ENCODE assay signal across 34 cellular contexts in genomic region chr9:122538757-122539156, GRCh38. TPM values are rescaled to one million over a fixed set of nuclear protein-coding genes. Genes with fewer than 3 reads are reported as not detected.
"Had no signal": no experiment of that assay in that cellular context is flagged by ENCODE, and none has a peak within 500 bp of the region (broad histone marks: within the 10 kb centered on the region; RNA-seq: fewer than 3 reads in every experiment).

No MANE protein-coding gene starts in this region.

- H3K27me3 ChIP-seq: ascending aorta, cardiac muscle cell had no signal

- H3K4me3 ChIP-seq: ascending aorta, cardiac muscle cell had no signal

- ATAC-seq: activated CD8-positive, alpha-beta T cell treated with anti-CD3 and anti-CD28 coated beads for 36 hours; activated naive CD8-positive, alpha-beta T cell treated with anti-CD3 and anti-CD28 coated beads, Interleukin-2, amount 50 U/mL, for 24 hours had no signal

- H3K36me3 ChIP-seq: ascending aorta, cardiac muscle cell had no signal

- FAIRE-seq: bronchial epithelial cell, TTC549 had no signal

- DNase-seq: activated B cell treated with CpG ODN at 0.5 μM for 24 hours; activated CD4-positive, alpha-beta memory T cell treated with anti-CD3 and anti-CD28 coated beads for 36 hours; activated CD4-positive, alpha-beta T cell treated with anti-CD3 and anti-CD28 coated beads for 4 hours; activated CD4-positive, alpha-beta T cell treated with anti-CD3 and anti-CD28 coated beads, Interleukin-2, amount 10 ng/mL, durations not matched to agents 24 days and 14 days; activated CD4-positive, alpha-beta T cell treated with anti-CD3 and anti-CD28 coated beads, Interleukin-2, amount 50 U/mL, for 1 hour; activated CD4-positive, alpha-beta T cell treated with anti-CD3 and anti-CD28 coated beads, Interleukin-2, amount 50 U/mL, for 4 hours; activated CD4-positive, CD25-positive, alpha-beta regulatory T cell treated with anti-CD3 and anti-CD28 coated beads, Interleukin-2, amount 50 U/mL, for 72 hours; activated CD8-positive, alpha-beta memory T cell treated with anti-CD3 and anti-CD28 coated beads, Interleukin-2, amount 50 U/mL, for 4 hours; activated CD8-positive, alpha-beta T cell treated with anti-CD3 and anti-CD28 coated beads for 36 hours; activated effector memory CD4-positive, alpha-beta T cell treated with Interleukin-2 at 50 U/mL for 16 hours; activated gamma-delta T cell; activated naive CD4-positive, alpha-beta T cell treated with anti-CD3 and anti-CD28 coated beads, Interleukin-2, amount 10 ng/mL, durations not matched to agents 7 days and 5 days; activated naive CD4-positive, alpha-beta T cell treated with Interleukin-2 at 50 U/mL for 16 hours; activated naive CD8-positive, alpha-beta T cell treated with anti-CD3 and anti-CD28 coated beads, Interleukin-2, amount 10 ng/mL, durations not matched to agents 7 days and 5 days; activated naive CD8-positive, alpha-beta T cell treated with anti-CD3 and anti-CD28 coated beads, Interleukin-2, amount 50 U/mL, for 24 hours; activated T-cell treated with anti-CD3 and anti-CD28 coated beads for 4 hours; activated T-cell treated with anti-CD3 and anti-CD28 coated beads, Interleukin-2, amount 50 U/mL, for 24 hours; activated T-cell treated with anti-CD3 and anti-CD28 coated beads, Interleukin-2, amount 50 U/mL, for 48 hours; amygdala; anterior cingulate cortex; caudate nucleus; cerebellar nuclear complex; T-helper 1 cell; T-helper 2 cell; T-helper 9 cell had no signal

- H3K27ac ChIP-seq: ascending aorta, cardiac muscle cell, VCaP had no signal

- H3K4me1 ChIP-seq: ascending aorta had no signal

RNA-seq across cellular contexts. Expression of gene OR1N1, which starts 11.7 kb away (rescaled TPM):
- total RNA-seq: activated B cell treated with CpG ODN at 0.5 μM for 24 hours; activated CD4-positive, alpha-beta memory T cell treated with anti-CD3 and anti-CD28 coated beads for 36 hours; activated CD4-positive, alpha-beta T cell treated with anti-CD3 and anti-CD28 coated beads, Interleukin-2, amount 10 ng/mL, durations not matched to agents 24 days and 14 days; activated CD8-positive, alpha-beta memory T cell treated with anti-CD3 and anti-CD28 coated beads for 36 hours; activated CD8-positive, alpha-beta T cell treated with anti-CD3 and anti-CD28 coated beads for 36 hours; activated naive CD8-positive, alpha-beta T cell treated with anti-CD3 and anti-CD28 coated beads, Interleukin-2, amount 10 ng/mL, durations not matched to agents 7 days and 5 days; activated T-helper 2 cell treated with anti-CD3 and anti-CD28 coated beads, Interferon-gamma antibody, Interleukin-2, Interleukin-4, amounts not matched to agents 10 μg/mL and 5 μg/mL and 100 μg/mL, durations not matched to agents 14 hours and 24 hours and 36 hours; ascending aorta; bronchial epithelial cell; cardiac muscle cell; chondrocyte had no signal
- polyA plus RNA-seq: adipose tissue, cardiac muscle cell had no signal

RNA-seq across cellular contexts. Expression of gene OR1N2, which starts 14.2 kb away (rescaled TPM):
- total RNA-seq: activated B cell treated with CpG ODN at 0.5 μM for 24 hours; activated CD4-positive, alpha-beta memory T cell treated with anti-CD3 and anti-CD28 coated beads for 36 hours; activated CD4-positive, alpha-beta T cell treated with anti-CD3 and anti-CD28 coated beads, Interleukin-2, amount 10 ng/mL, durations not matched to agents 24 days and 14 days; activated CD8-positive, alpha-beta memory T cell treated with anti-CD3 and anti-CD28 coated beads for 36 hours; activated CD8-positive, alpha-beta T cell treated with anti-CD3 and anti-CD28 coated beads for 36 hours; activated T-helper 2 cell treated with anti-CD3 and anti-CD28 coated beads, Interferon-gamma antibody, Interleukin-2, Interleukin-4, amounts not matched to agents 10 μg/mL and 5 μg/mL and 100 μg/mL, durations not matched to agents 14 hours and 24 hours and 36 hours; ascending aorta; bronchial epithelial cell; cardiac muscle cell; chondrocyte had no signal
- polyA plus RNA-seq: adipose tissue, cardiac muscle cell had no signal

RNA-seq across cellular contexts. Expression of gene OR1J4, which starts 19.8 kb away (rescaled TPM):
- total RNA-seq: activated B cell treated with CpG ODN at 0.5 μM for 24 hours; activated CD4-positive, alpha-beta memory T cell treated with anti-CD3 and anti-CD28 coated beads for 36 hours; activated CD4-positive, alpha-beta T cell treated with anti-CD3 and anti-CD28 coated beads, Interleukin-2, amount 10 ng/mL, durations not matched to agents 24 days and 14 days; activated CD8-positive, alpha-beta memory T cell treated with anti-CD3 and anti-CD28 coated beads for 36 hours; activated CD8-positive, alpha-beta T cell treated with anti-CD3 and anti-CD28 coated beads for 36 hours; activated T-helper 2 cell treated with anti-CD3 and anti-CD28 coated beads, Interferon-gamma antibody, Interleukin-2, Interleukin-4, amounts not matched to agents 10 μg/mL and 5 μg/mL and 100 μg/mL, durations not matched to agents 14 hours and 24 hours and 36 hours; ascending aorta; bronchial epithelial cell; cardiac muscle cell; chondrocyte had no signal
- polyA plus RNA-seq: adipose tissue, cardiac muscle cell had no signal

RNA-seq across cellular contexts. Expression of gene OR1J2, which starts 28.2 kb away (rescaled TPM):
- total RNA-seq: activated B cell treated with CpG ODN at 0.5 μM for 24 hours; activated CD4-positive, alpha-beta memory T cell treated with anti-CD3 and anti-CD28 coated beads for 36 hours; activated CD4-positive, alpha-beta T cell treated with anti-CD3 and anti-CD28 coated beads, Interleukin-2, amount 10 ng/mL, durations not matched to agents 24 days and 14 days; activated CD8-positive, alpha-beta memory T cell treated with anti-CD3 and anti-CD28 coated beads for 36 hours; activated CD8-positive, alpha-beta T cell treated with anti-CD3 and anti-CD28 coated beads for 36 hours; activated naive CD8-positive, alpha-beta T cell treated with anti-CD3 and anti-CD28 coated beads, Interleukin-2, amount 10 ng/mL, durations not matched to agents 7 days and 5 days; activated T-helper 2 cell treated with anti-CD3 and anti-CD28 coated beads, Interferon-gamma antibody, Interleukin-2, Interleukin-4, amounts not matched to agents 10 μg/mL and 5 μg/mL and 100 μg/mL, durations not matched to agents 14 hours and 24 hours and 36 hours; ascending aorta; bronchial epithelial cell; cardiac muscle cell; chondrocyte had no signal
- polyA plus RNA-seq: adipose tissue, cardiac muscle cell had no signal

RNA-seq across cellular contexts. Expression of gene OR1L8, which starts 44.4 kb away (rescaled TPM):
- total RNA-seq: activated B cell treated with CpG ODN at 0.5 μM for 24 hours; activated CD4-positive, alpha-beta memory T cell treated with anti-CD3 and anti-CD28 coated beads for 36 hours; activated CD4-positive, alpha-beta T cell treated with anti-CD3 and anti-CD28 coated beads, Interleukin-2, amount 10 ng/mL, durations not matched to agents 24 days and 14 days; activated CD8-positive, alpha-beta memory T cell treated with anti-CD3 and anti-CD28 coated beads for 36 hours; activated CD8-positive, alpha-beta T cell treated with anti-CD3 and anti-CD28 coated beads for 36 hours; activated naive CD8-positive, alpha-beta T cell treated with anti-CD3 and anti-CD28 coated beads, Interleukin-2, amount 10 ng/mL, durations not matched to agents 7 days and 5 days; activated T-helper 2 cell treated with anti-CD3 and anti-CD28 coated beads, Interferon-gamma antibody, Interleukin-2, Interleukin-4, amounts not matched to agents 10 μg/mL and 5 μg/mL and 100 μg/mL, durations not matched to agents 14 hours and 24 hours and 36 hours; ascending aorta; bronchial epithelial cell; cardiac muscle cell; chondrocyte had no signal
- polyA plus RNA-seq: cardiac muscle cell had no signal
